ENCODE assay signal across 8 cellular contexts in the genomic region with DNA sequence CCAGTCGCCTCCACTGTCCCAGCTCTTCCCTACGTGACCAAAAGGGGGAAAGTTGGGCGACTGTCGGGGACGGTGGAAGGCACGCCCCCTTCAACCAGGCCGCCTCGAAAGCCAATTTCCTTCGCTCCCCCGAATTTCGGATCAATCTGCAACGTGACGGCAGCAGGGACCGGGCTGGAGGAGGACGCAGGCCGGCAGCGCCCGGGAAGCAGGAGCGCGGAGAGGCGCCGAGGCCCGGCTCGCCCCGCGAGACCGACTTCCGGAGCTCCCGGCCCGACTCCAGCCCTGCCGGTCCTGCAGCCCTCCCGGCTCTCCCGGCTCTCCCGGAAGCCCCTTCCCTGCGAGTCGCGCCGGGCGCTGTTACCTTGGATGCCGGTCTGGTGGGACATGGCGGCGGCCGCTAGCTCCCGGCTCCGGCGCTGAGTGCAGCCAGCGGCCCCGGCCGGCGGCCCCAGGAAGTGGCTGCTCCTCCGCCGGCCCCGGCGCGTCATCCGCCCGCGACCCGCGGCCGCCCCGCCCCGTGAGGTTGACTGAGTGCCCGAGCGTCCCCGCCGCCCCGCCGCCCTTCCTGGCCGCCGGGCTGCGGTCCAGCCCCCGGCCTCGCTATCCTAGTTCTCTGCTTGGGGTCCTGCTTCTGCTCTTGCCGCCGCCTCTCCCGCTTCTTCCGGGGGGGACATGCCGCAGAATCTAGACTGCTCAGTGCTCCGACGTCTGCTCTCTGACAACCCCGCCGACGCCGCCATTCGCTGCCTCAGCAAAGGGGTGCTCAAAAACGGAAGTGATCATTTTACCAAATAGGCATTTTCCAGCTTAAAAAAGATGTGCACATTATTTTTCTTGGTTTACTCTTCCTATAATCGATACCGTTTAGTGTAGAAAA. TPM values are rescaled to one million over a fixed set of nuclear protein-coding genes. Genes with fewer than 3 reads are reported as not detected.
DNase-seq lines count a peak whose midpoint lies in the region; ATAC-seq and TF ChIP-seq lines count a peak whose summit lies in the region.

A gene (minus strand): TSS at position 461 of the 880 bp plus-strand sequence. CDS start 72 bp downstream, at position 389.

- CTCF ChIA-PET in activated CD4-positive, alpha-beta T cell treated with anti-CD3 and anti-CD28 coated beads for 36 hours (lab: Charles Lee): interaction anchor here (0.6 to 2.5 kb wide), 10 partner anchors 9 to 1407 kb away, joined by 3 to 12 read pairs (median 4); no protein-coding TSS in a partner anchor

- H3K36me3 Mint-ChIP-seq in activated CD4-positive, alpha-beta T cell treated with anti-CD3 and anti-CD28 coated beads for 36 hours (ENCODE audit: low read depth): peaks cover 16% of the 10 kb centered on the region

- intact Hi-C loops in activated CD4-positive, alpha-beta T cell treated with anti-CD3 and anti-CD28 coated beads for 36 hours (cut with DNase I, micrococcal nuclease): loop anchor here (1.0 to 10.0 kb wide), 7 partner anchors 30 to 1479 kb away; a partner anchor contains a TSS

- H3K27me3 Mint-ChIP-seq in activated CD4-positive, alpha-beta T cell treated with anti-CD3 and anti-CD28 coated beads for 36 hours: no peaks in the 10 kb centered on the region

- peaks cover 27% of the 10 kb centered on the region for H3K4me1 Mint-ChIP-seq in activated CD4-positive, alpha-beta T cell treated with anti-CD3 and anti-CD28 coated beads for 36 hours

- POLR2A ChIA-PET in activated CD4-positive, alpha-beta T cell treated with anti-CD3 and anti-CD28 coated beads for 36 hours (lab: Charles Lee): interaction anchor here (0.7 to 1.0 kb wide), 3 partner anchors 30 to 47 kb away, joined by 3 to 7 read pairs (median 3); a partner anchor contains a TSS

- ATAC-seq in GM18909 (IDR thresholded peaks at IDR 0.05; ENCODE audit: poor library complexity, unreplicated experiment) (peak; percentile 96), HG03159 (IDR thresholded peaks at IDR 0.05; ENCODE audit: unreplicated experiment) (peak; percentile 97)
- ATAC-seq in activated CD4-positive, alpha-beta T cell treated with anti-CD3 and anti-CD28 coated beads for 36 hours: peak; percentile 94

- H3K4me3 ChIP-seq in choroid plexus epithelial cell (ENCODE audit: low read depth, low read length): peak within 1 kb of the TSS; percentile 88

- no peaks in the 10 kb centered on the region for H3K9me3 Mint-ChIP-seq in activated CD4-positive, alpha-beta T cell treated with anti-CD3 and anti-CD28 coated beads for 36 hours (ENCODE audit: low read depth)

- peak within 1 kb of the TSS; percentile 100 for H3K27ac Mint-ChIP-seq in activated CD4-positive, alpha-beta T cell treated with anti-CD3 and anti-CD28 coated beads for 36 hours

- H3K27ac ChIP-seq in layer of hippocampus (ENCODE audit: low read depth, low read length): peak within 1 kb of the TSS; percentile 96

- peak within 1 kb of the TSS; percentile 88 for H3K4me3 Mint-ChIP-seq in activated CD4-positive, alpha-beta T cell treated with anti-CD3 and anti-CD28 coated beads for 36 hours

- DNase-seq in AG20443 (ENCODE audit: low spot score): peak; percentile 97
- peak; percentile 72 to 82 for DNase-seq in NCI-H446 (lab: John Stamatoyannopoulos, UW)
- DNase-seq in activated CD4-positive, alpha-beta T cell treated with anti-CD3 and anti-CD28 coated beads for 36 hours: peak; percentile 93
- peak; percentile 80 for DNase-seq in choroid plexus epithelial cell (ENCODE audit: low read depth)
- DNase-seq in stimulated activated CD4-positive, alpha-beta T cell treated with anti-CD3 and anti-CD28 coated beads, Interleukin-1b, Interleukin-23, amount 100 ng/mL, for 4 hours (ENCODE audit: low read depth in 2 of 2): peak; percentile 62 to 86

- TF ChIP-seq CTCF in choroid plexus epithelial cell (conservative IDR thresholded peaks at IDR 0.05; ENCODE audit: low read depth, low read length): peak; percentile 41

- no peaks in the 10 kb centered on the region for H3K27me3 ChIP-seq in layer of hippocampus (ENCODE audit: control insufficient read depth, insufficient read depth, low read length)

RNA-seq across cellular contexts. Expression of the gene that starts here (rescaled TPM):
- 10 to 100 TPM; 15.5 to 17.4 TPM for total RNA-seq in activated CD4-positive, alpha-beta T cell treated with anti-CD3 and anti-CD28 coated beads for 36 hours

Comparison
In these comparisons a context has a peak if more than half of its experiments do, and no peak if none do; other contexts are left out.
1. Peak in every context shown above with its lines: DNase-seq, ATAC-seq, H3K4me3 ChIP-seq and H3K27ac ChIP-seq.